ENCODE assay signal across 1 cellular context in the genomic region with DNA sequence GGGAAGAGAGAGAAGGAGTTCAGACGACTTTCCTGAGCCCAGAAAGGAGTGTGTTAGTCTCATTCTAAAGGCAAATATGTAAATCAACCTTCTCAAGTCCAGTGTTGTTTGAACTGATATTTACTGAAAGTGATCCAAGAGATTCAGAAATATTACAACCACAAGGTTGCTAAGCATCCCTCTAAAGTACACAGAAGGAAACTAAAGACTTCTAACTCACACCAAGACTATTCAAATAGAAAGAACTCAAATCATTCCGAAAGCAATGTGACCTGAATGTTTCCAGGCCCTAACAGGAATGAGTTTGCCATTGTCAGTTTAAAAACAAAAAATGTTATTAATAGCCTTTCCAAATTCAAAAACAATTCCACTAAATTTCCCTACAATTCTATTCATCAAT.
TF ChIP-seq lines count a peak whose summit lies in the region.

No MANE protein-coding gene starts in this region.

TF ChIP-seq in HepG2, 621 proteins besides CTCF, POLR2A, EP300 and RAD21:
- no peak for TF ChIP-seq ZNF547 (CRISPR knock-in tag; IDR thresholded peaks at IDR 0.05)
- no peak for TF ChIP-seq NFYB (CRISPR knock-in tag; IDR thresholded peaks at IDR 0.05)
- TF ChIP-seq, protein P1, sequence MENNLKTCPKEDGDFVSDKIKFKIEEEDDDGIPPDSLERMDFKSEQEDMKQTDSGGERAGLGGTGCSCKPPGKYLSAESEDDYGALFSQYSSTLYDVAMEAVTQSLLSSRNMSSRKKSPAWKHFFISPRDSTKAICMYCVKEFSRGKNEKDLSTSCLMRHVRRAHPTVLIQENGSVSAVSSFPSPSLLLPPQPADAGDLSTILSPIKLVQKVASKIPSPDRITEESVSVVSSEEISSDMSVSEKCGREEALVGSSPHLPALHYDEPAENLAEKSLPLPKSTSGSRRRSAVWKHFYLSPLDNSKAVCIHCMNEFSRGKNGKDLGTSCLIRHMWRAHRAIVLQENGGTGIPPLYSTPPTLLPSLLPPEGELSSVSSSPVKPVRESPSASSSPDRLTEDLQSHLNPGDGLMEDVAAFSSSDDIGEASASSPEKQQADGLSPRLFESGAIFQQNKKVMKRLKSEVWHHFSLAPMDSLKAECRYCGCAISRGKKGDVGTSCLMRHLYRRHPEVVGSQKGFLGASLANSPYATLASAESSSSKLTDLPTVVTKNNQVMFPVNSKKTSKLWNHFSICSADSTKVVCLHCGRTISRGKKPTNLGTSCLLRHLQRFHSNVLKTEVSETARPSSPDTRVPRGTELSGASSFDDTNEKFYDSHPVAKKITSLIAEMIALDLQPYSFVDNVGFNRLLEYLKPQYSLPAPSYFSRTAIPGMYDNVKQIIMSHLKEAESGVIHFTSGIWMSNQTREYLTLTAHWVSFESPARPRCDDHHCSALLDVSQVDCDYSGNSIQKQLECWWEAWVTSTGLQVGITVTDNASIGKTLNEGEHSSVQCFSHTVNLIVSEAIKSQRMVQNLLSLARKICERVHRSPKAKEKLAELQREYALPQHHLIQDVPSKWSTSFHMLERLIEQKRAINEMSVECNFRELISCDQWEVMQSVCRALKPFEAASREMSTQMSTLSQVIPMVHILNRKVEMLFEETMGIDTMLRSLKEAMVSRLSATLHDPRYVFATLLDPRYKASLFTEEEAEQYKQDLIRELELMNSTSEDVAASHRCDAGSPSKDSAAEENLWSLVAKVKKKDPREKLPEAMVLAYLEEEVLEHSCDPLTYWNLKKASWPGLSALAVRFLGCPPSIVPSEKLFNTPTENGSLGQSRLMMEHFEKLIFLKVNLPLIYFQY (CRISPR knock-in tag; IDR thresholded peaks at IDR 0.05; ENCODE audit: borderline replicate concordance) = no peak
